Comparison of ENCODE assay signal across 4 cellular contexts in genomic region chr12:69853176-69853961, GRCh38. TPM values are rescaled to one million over a fixed set of nuclear protein-coding genes. Genes with fewer than 3 reads are reported as not detected.
"Had no signal": no experiment of that assay in that cellular context is flagged by ENCODE, and none has a peak within 500 bp of the region (broad histone marks: within the 10 kb centered on the region; RNA-seq: fewer than 3 reads in every experiment).

No MANE protein-coding gene starts in this region.

RNA-seq across cellular contexts. Expression of gene MYRFL, which starts 28.3 kb away (rescaled TPM):
- total RNA-seq: LHCN-M2, M059J, MCF 10A, NCI-H460 had no signal
